Comparison of ENCODE assay signal across 11 cellular contexts in genomic region chr11:117002639-117003305, GRCh38.
DNase-seq lines count a peak whose midpoint lies in the region; ATAC-seq, FAIRE-seq and TF ChIP-seq lines count a peak whose summit lies in the region.
"Had no signal": no experiment of that assay in that cellular context is flagged by ENCODE, and none has a peak within 500 bp of the region (broad histone marks: within the 10 kb centered on the region; RNA-seq: fewer than 3 reads in every experiment).

No MANE protein-coding gene starts in this region.

- peak overlapping the region; percentile 22 for H3K27ac Mint-ChIP-seq in CD4-positive, alpha-beta T cell
- peak overlapping the region; percentile 49 to 54 for H3K27ac Mint-ChIP-seq in natural killer cell

- peaks cover 16% of the 10 kb centered on the region for H3K4me1 ChIP-seq in body of pancreas
- H3K4me1 ChIP-seq in transverse colon = peaks cover 0 to 36% (median 7%) of the 10 kb centered on the region in 4 donors

- CTCF ChIA-PET in CD4-positive, alpha-beta T cell (lab: Charles Lee) = interaction anchor here (0.6 to 1.1 kb wide), 3 partner anchors 8 to 74 kb away, joined by 3 read pairs; no protein-coding TSS in a partner anchor
- CTCF ChIA-PET in HEK293T (lab: Yijun Ruan, JAX) = interaction anchor here (1.1 kb wide), 1 partner anchor 17 kb away, joined by 4 read pairs; no protein-coding TSS in a partner anchor

- H3K27ac ChIP-seq in CD4-positive, alpha-beta T cell (ENCODE audit: low read depth, low read length) = no peak overlapping the region
- H3K27ac ChIP-seq in body of pancreas (no peak overlapping the region), transverse colon (no peak overlapping the region)
- H3K27ac ChIP-seq: esophagus muscularis mucosa had no signal

- intact Hi-C loops in CD4-positive, alpha-beta T cell (cut with DNase I, micrococcal nuclease) = no loop called here
- intact Hi-C loops in body of pancreas (cut with DNase I) (no loop called here), natural killer cell (cut with micrococcal nuclease) (no loop called here), transverse colon (cut with DNase I; ENCODE audit: low total_unique reads) (no loop called here)

- H3K27me3 Mint-ChIP-seq in CD4-positive, alpha-beta T cell = no peaks in the 10 kb centered on the region
- H3K27me3 Mint-ChIP-seq in natural killer cell (ENCODE audit: low read depth in 2 of 2) = no peaks in the 10 kb centered on the region

- no peak overlapping the region for H3K4me3 ChIP-seq in body of pancreas
- H3K4me3 ChIP-seq in transverse colon = no peak overlapping the region
- H3K4me3 ChIP-seq: esophagus muscularis mucosa had no signal

- TF ChIP-seq CTCF in CD4-positive, alpha-beta T cell (IDR thresholded peaks at IDR 0.05) = no peak
- TF ChIP-seq CTCF in body of pancreas (IDR thresholded peaks at IDR 0.05) (no peak), natural killer cell (IDR thresholded peaks at IDR 0.05) (no peak), transverse colon (IDR thresholded peaks at IDR 0.05) (no peak)

- TF ChIP-seq POLR2A in body of pancreas (IDR thresholded peaks at IDR 0.05) (no peak), transverse colon (IDR thresholded peaks at IDR 0.05) (no peak)

- no peak overlapping the region for H3K4me3 Mint-ChIP-seq in CD4-positive, alpha-beta T cell
- H3K4me3 Mint-ChIP-seq in natural killer cell = peak overlapping the region; percentile 32

- POLR2A ChIA-PET in CD4-positive, alpha-beta T cell (lab: Charles Lee) = interaction anchor here (1.0 kb wide), 1 partner anchor 18 kb away, joined by 3 read pairs; no protein-coding TSS in a partner anchor
- POLR2A ChIA-PET in HEK293T (lab: Yijun Ruan, JAX) = no interaction called here

- peak; percentile 4 for FAIRE-seq in HTR-8/SVneo (lab: Jason Lieb, UNC)

- peaks cover 19% of the 10 kb centered on the region for H3K36me3 Mint-ChIP-seq in CD4-positive, alpha-beta T cell (ENCODE audit: low read depth)
- H3K36me3 Mint-ChIP-seq in natural killer cell = no peaks in the 10 kb centered on the region

- H3K9me3 ChIP-seq in CD4-positive, alpha-beta T cell (ENCODE audit: control insufficient read depth, low read length) = no peaks in the 10 kb centered on the region
- H3K9me3 ChIP-seq in body of pancreas = no peaks in the 10 kb centered on the region
- no peaks in the 10 kb centered on the region for H3K9me3 ChIP-seq in transverse colon
- H3K9me3 ChIP-seq: esophagus muscularis mucosa had no signal

- no peak for TF ChIP-seq EP300 in transverse colon (IDR thresholded peaks at IDR 0.05; ENCODE audit: low read depth)

- in situ Hi-C loops in transverse colon (cut with MboI; ENCODE audit: low pct_ligation_motif_present in 1 of 4, low pct_unique_long_range_greater_than_20kb in 1 of 4, low sequenced_read_pairs in 3 of 4) = no loop called here

- no peak for DNase-seq in CD4-positive, alpha-beta T cell
- no peak for DNase-seq in HTR-8/SVneo (ENCODE audit: insufficient read length, low spot score)
- DNase-seq in body of pancreas = peak in 2 of 4 donors; percentile 13 to 14
- DNase-seq in natural killer cell = no peak
- no peak for DNase-seq in transverse colon
- DNase-seq in HEK293T (ENCODE audit: extremely low spot score) = no peak
- DNase-seq: Kasumi-1; stimulated activated naive CD4-positive, alpha-beta T cell had no signal

- no peaks in the 10 kb centered on the region for H3K27me3 ChIP-seq in CD4-positive, alpha-beta T cell (ENCODE audit: control insufficient read depth, insufficient read depth, low read length)
- no peaks in the 10 kb centered on the region for H3K27me3 ChIP-seq in body of pancreas
- H3K27me3 ChIP-seq in transverse colon = no peaks in the 10 kb centered on the region
- H3K27me3 ChIP-seq: esophagus muscularis mucosa had no signal

- ATAC-seq in CD4-positive, alpha-beta T cell (ENCODE audit: poor library complexity) = peak; percentile 53
- ATAC-seq in body of pancreas = peak; percentile 68
- ATAC-seq in natural killer cell = peak; percentile 77 to 87 (median 77)
- ATAC-seq in HG03196 (IDR thresholded peaks at IDR 0.05; ENCODE audit: unreplicated experiment) = no peak
- no peak for ATAC-seq in HG03045 (IDR thresholded peaks at IDR 0.05; ENCODE audit: unreplicated experiment)

- H3K9me3 Mint-ChIP-seq in CD4-positive, alpha-beta T cell = no peaks in the 10 kb centered on the region
- no peaks in the 10 kb centered on the region for H3K9me3 Mint-ChIP-seq in natural killer cell

- 31 to 32% methylated on average over 6 of the region's 6 CpGs for WGBS in body of pancreas, 2 donors
- WGBS in transverse colon (ENCODE audit: low coverage in 1 of 2), 2 donors = 36 to 45% methylated on average over 6 of the region's 6 CpGs

- H3K36me3 ChIP-seq in body of pancreas (replicated peaks in 1 of 2; ENCODE audit: insufficient read depth in 1 of 2, low read depth in 2 of 2) (no peaks in the 10 kb centered on the region), transverse colon (no peaks in the 10 kb centered on the region)

- H3K4me1 Mint-ChIP-seq in CD4-positive, alpha-beta T cell (ENCODE audit: low read depth) = peaks cover 77% of the 10 kb centered on the region
- peaks cover 55 to 58% of the 10 kb centered on the region in 2 donors for H3K4me1 Mint-ChIP-seq in natural killer cell

TF ChIP-seq in HEK293T, 16 proteins besides CTCF, POLR2A, EP300 and RAD21:
- no peak for TF ChIP-seq BHLHE40 (IDR thresholded peaks at IDR 0.05; ENCODE audit: borderline replicate concordance)
- TF ChIP-seq ZNF384 (IDR thresholded peaks at IDR 0.05) = no peak
- no peak for TF ChIP-seq HDGF (IDR thresholded peaks at IDR 0.05; ENCODE audit: borderline replicate concordance)
- no peak for TF ChIP-seq SP1 (IDR thresholded peaks at IDR 0.05)
- no peak for TF ChIP-seq FOXA1 (IDR thresholded peaks at IDR 0.05)
- no peak for TF ChIP-seq NFRKB (IDR thresholded peaks at IDR 0.05)
- TF ChIP-seq ARNT (IDR thresholded peaks at IDR 0.05) = no peak
- no peak for TF ChIP-seq ELF4 (IDR thresholded peaks at IDR 0.05)
- no peak for TF ChIP-seq FOXK2 (IDR thresholded peaks at IDR 0.05)
- TF ChIP-seq CTBP1 (IDR thresholded peaks at IDR 0.05; ENCODE audit: borderline replicate concordance) = no peak
- TF ChIP-seq LEF1 (IDR thresholded peaks at IDR 0.05; ENCODE audit: borderline replicate concordance) = no peak
- no peak for TF ChIP-seq L3MBTL2 (conservative IDR thresholded peaks at IDR 0.05)
- no peak for TF ChIP-seq SUZ12 (IDR thresholded peaks at IDR 0.05)
- no peak for TF ChIP-seq FOXM1 (IDR thresholded peaks at IDR 0.05; ENCODE audit: borderline replicate concordance)
- TF ChIP-seq PKNOX1 (IDR thresholded peaks at IDR 0.05) = no peak
- TF ChIP-seq TARDBP (IDR thresholded peaks at IDR 0.05) = no peak

Comparison
In these comparisons a context has a peak if more than half of its experiments do, and no peak if none do; other contexts are left out.
1. ATAC-seq: peak in CD4-positive, alpha-beta T cell (single experiment), body of pancreas (single experiment) and natural killer cell (3 of 3); none in HG03196 (single experiment) and HG03045 (single experiment).